In genomic region chr19:36081385-36081784, GRCh38 we compare ENCODE assay signal across 30 cellular contexts. TPM values are rescaled to one million over a fixed set of nuclear protein-coding genes. Genes with fewer than 3 reads are reported as not detected.
A peak's percentile ranks its signal among the peaks of the same experiment; 100 is the strongest.
DNase-seq lines count a peak whose midpoint lies in the region; ATAC-seq, FAIRE-seq and TF ChIP-seq lines count a peak whose summit lies in the region.
"Had no signal": no experiment of that assay in that cellular context is flagged by ENCODE, and none has a peak within 500 bp of the region (broad histone marks: within the 10 kb centered on the region; RNA-seq: fewer than 3 reads in every experiment).

No MANE protein-coding gene starts in this region.

- no peaks in the 10 kb centered on the region for H3K36me3 ChIP-seq in kidney (ENCODE audit: control insufficient read depth in 1 of 2, insufficient read depth in 2 of 2, low read length in 2 of 2)
- H3K36me3 ChIP-seq: adrenal gland, breast epithelium, pancreas, Peyer's patch, sigmoid colon, tibial nerve had no signal

- no peaks in the 10 kb centered on the region for H3K4me1 ChIP-seq in kidney (ENCODE audit: control insufficient read depth in 1 of 2, insufficient read depth in 1 of 2, low read depth in 1 of 2, low read length in 2 of 2)
- H3K4me1 ChIP-seq: adrenal gland, breast epithelium, pancreas, Peyer's patch, sigmoid colon, SJCRH30 had no signal

- DNase-seq in SK-MEL-5 (ENCODE audit: low read depth, low spot score) = peak; percentile 43
- peak; percentile 5 for DNase-seq in kidney
- no peak for DNase-seq in sciatic nerve (ENCODE audit: low spot score)
- DNase-seq in SK-N-DZ (ENCODE audit: low spot score) = no peak
- DNase-seq in D721Med (ENCODE audit: insufficient read length, low spot score) = no peak
- DNase-seq: activated naive CD4-positive, alpha-beta T cell; activated T-cell treated with anti-CD3 and anti-CD28 coated beads, Interleukin-2, amount 50 U/mL, for 4 hours; adrenal gland; CD4-positive, CD25-positive, alpha-beta regulatory T cell; DMS153; Karpas-422; NCI-H187; NCI-H526; pancreas; Peyer's patch; sigmoid colon; SJCRH30; stimulated activated naive CD4-positive, alpha-beta T cell treated with Interleukin-2 at 50 U/mL for 16 hours had no signal

- intact Hi-C loops in kidney (cut with DNase I) = no loop called here
- intact Hi-C loops in sciatic nerve (cut with DNase I) = loop anchor here (5.0 kb wide), 1 partner anchor 1006 kb away; no protein-coding TSS in a partner anchor

- no peak for TF ChIP-seq CTCF in kidney (IDR thresholded peaks at IDR 0.05; ENCODE audit: borderline replicate concordance, extremely low read depth, insufficient read depth)
- TF ChIP-seq CTCF in D721Med (IDR thresholded peaks at IDR 0.05; ENCODE audit: insufficient read depth, missing control alignments) = no peak

- H3K9ac ChIP-seq in kidney (ENCODE audit: low read length in 2 of 2) = no peak overlapping the region
- H3K9ac ChIP-seq: GM23248 had no signal

- in situ Hi-C loops in SK-MEL-5 (cut with HindIII; ENCODE audit: low pct_unique_long_range_greater_than_20kb, low sequenced_read_pairs) = no loop called here

- H3K4me3 ChIP-seq in kidney (ENCODE audit: low read length in 2 of 2) = no peak overlapping the region
- H3K4me3 ChIP-seq: adrenal gland, breast epithelium, GM23248, pancreas, Peyer's patch, sigmoid colon, SJCRH30, tibial nerve had no signal

- ATAC-seq in sciatic nerve = peak; percentile 79
- ATAC-seq in GM21360 (IDR thresholded peaks at IDR 0.05; ENCODE audit: unreplicated experiment) = no peak
- ATAC-seq in GM21529 (IDR thresholded peaks at IDR 0.05; ENCODE audit: unreplicated experiment) = no peak
- ATAC-seq: activated T-cell treated with anti-CD3 and anti-CD28 coated beads, Interleukin-2, amount 50 U/mL, for 4 hours; natural killer cell treated with Interleukin-12 subunit alpha and Interleukin-12 subunit beta and Interleukin-15 and Interleukin-18, amount 100 ng/mL, for 72 hours; pancreas had no signal

- H3K27ac ChIP-seq in cingulate gyrus (ENCODE audit: low read depth, low read length) = peak overlapping the region; percentile 87
- H3K27ac ChIP-seq in kidney (ENCODE audit: low read depth in 2 of 2, low read length in 2 of 2) = no peak overlapping the region
- H3K27ac ChIP-seq: adrenal gland, breast epithelium, GM23248, pancreas, Peyer's patch, sigmoid colon, SJCRH30, tibial nerve had no signal

- FAIRE-seq in kidney (lab: Jason Lieb, UNC) (no peak), D721Med (lab: Jason Lieb, UNC) (no peak)
- FAIRE-seq: endothelial cell of umbilical vein, pancreas had no signal

- H3K9me3 ChIP-seq in kidney (ENCODE audit: control insufficient read depth in 1 of 2, low read length in 2 of 2) = no peaks in the 10 kb centered on the region
- H3K9me3 ChIP-seq: adrenal gland, breast epithelium, pancreas, Peyer's patch, sigmoid colon, SJCRH30, tibial nerve had no signal

RNA-seq across cellular contexts. Expression of gene WDR62, which starts 26.7 kb away (rescaled TPM):
- total RNA-seq in SK-MEL-5 (2014; rRNA removed; shearing (Covaris generic)) = 2.7 and 4.1 TPM in 2 replicates
- polyA plus RNA-seq in SK-MEL-5 (2015; cell fraction: cytosol; rRNA removed) = 8.2 and 12.7 TPM in 2 replicates
- polyA plus RNA-seq in SK-MEL-5 (2015; cell fraction: nucleus; rRNA removed) = 23.2 and 35.9 TPM in 2 replicates
- total RNA-seq in kidney = 0.69 TPM
- 0.58 TPM for polyA plus RNA-seq in kidney (ENCODE audit: insufficient read depth, low read depth, low replicate concordance)
- 1.2 TPM for total RNA-seq in sciatic nerve
- polyA plus RNA-seq in SK-N-DZ (2014; cell fraction: cytosol; rRNA removed) = 15.4 and 17.7 TPM in 2 replicates
- polyA plus RNA-seq in SK-N-DZ (2014; cell fraction: nucleus; rRNA removed) = 39.7 and 56.5 TPM in 2 replicates

RNA-seq across cellular contexts. Expression of gene THAP8, which starts 27.3 kb away (rescaled TPM):
- 1.5 and 1.6 TPM in 2 replicates for total RNA-seq in SK-MEL-5 (2014; rRNA removed; shearing (Covaris generic))
- polyA plus RNA-seq in SK-MEL-5 (2015; cell fraction: cytosol; rRNA removed) = 7.4 and 8.2 TPM in 2 replicates
- 1.3 and 7.7 TPM in 2 replicates for polyA plus RNA-seq in SK-MEL-5 (2015; cell fraction: nucleus; rRNA removed)
- total RNA-seq in kidney (3.7 TPM), sciatic nerve (10.5 TPM)
- 10.3 TPM for polyA plus RNA-seq in kidney (ENCODE audit: insufficient read depth, low read depth, low replicate concordance)
- polyA plus RNA-seq in SK-N-DZ (2014; cell fraction: cytosol; rRNA removed) = 8.6 and 8.7 TPM in 2 replicates
- 1.1 and 2.1 TPM in 2 replicates for polyA plus RNA-seq in SK-N-DZ (2014; cell fraction: nucleus; rRNA removed)

RNA-seq across cellular contexts. Expression of gene OVOL3, which starts 29.6 kb away (rescaled TPM):
- total RNA-seq in SK-MEL-5 (2014; rRNA removed; shearing (Covaris generic)) = not detected in 2 replicates
- not detected in 2 replicates for polyA plus RNA-seq in SK-MEL-5 (2015; cell fraction: cytosol; rRNA removed)
- polyA plus RNA-seq in SK-MEL-5 (2015; cell fraction: nucleus; rRNA removed) = not detected in 2 replicates
- total RNA-seq in kidney (not detected), sciatic nerve (not detected)
- polyA plus RNA-seq in kidney (ENCODE audit: insufficient read depth, low read depth, low replicate concordance) = not detected
- polyA plus RNA-seq in SK-N-DZ (2014; cell fraction: cytosol; rRNA removed) = 0.30 TPM in 1 of 2 replicates, not detected in the other
- polyA plus RNA-seq in SK-N-DZ (2014; cell fraction: nucleus; rRNA removed) = 0.71 TPM in 1 of 2 replicates, not detected in the other
- total RNA-seq: activated CD8-positive, alpha-beta memory T cell treated with anti-CD3 and anti-CD28 coated beads for 36 hours; activated T-cell treated with anti-CD3 and anti-CD28 coated beads, Interleukin-2, amount 50 U/mL, for 4 hours; adrenal gland; breast epithelium; CD4-positive, CD25-positive, alpha-beta regulatory T cell; endothelial cell of umbilical vein; G401; GM23248; liver; mononuclear cell; natural killer cell treated with Interleukin-12 subunit alpha and Interleukin-12 subunit beta and Interleukin-15 and Interleukin-18, amount 100 ng/mL, for 72 hours; pancreas; Peyer's patch; sigmoid colon; tibial nerve had no signal
- polyA plus RNA-seq: adrenal gland; CD4-positive, CD25-positive, alpha-beta regulatory T cell; endothelial cell of umbilical vein; GM23248; liver; pancreas; sigmoid colon had no signal

RNA-seq across cellular contexts. Expression of gene POLR2I, which starts 33.3 kb away (rescaled TPM):
- total RNA-seq in SK-MEL-5 (2014; rRNA removed; shearing (Covaris generic)) = 62.8 and 70.4 TPM in 2 replicates
- polyA plus RNA-seq in SK-MEL-5 (2015; cell fraction: cytosol; rRNA removed) = 42.7 and 70.0 TPM in 2 replicates
- polyA plus RNA-seq in SK-MEL-5 (2015; cell fraction: nucleus; rRNA removed) = 19.0 and 19.8 TPM in 2 replicates
- 59.9 TPM for total RNA-seq in kidney
- polyA plus RNA-seq in kidney (ENCODE audit: insufficient read depth, low read depth, low replicate concordance) = 119 TPM
- total RNA-seq in sciatic nerve = 60.5 TPM
- polyA plus RNA-seq in SK-N-DZ (2014; cell fraction: cytosol; rRNA removed) = 99.7 and 132 TPM in 2 replicates
- 56.2 and 91.9 TPM in 2 replicates for polyA plus RNA-seq in SK-N-DZ (2014; cell fraction: nucleus; rRNA removed)

RNA-seq across cellular contexts. Expression of gene TBCB, which starts 33.9 kb away (rescaled TPM):
- total RNA-seq in SK-MEL-5 (2014; rRNA removed; shearing (Covaris generic)) = 181 and 190 TPM in 2 replicates
- 151 and 189 TPM in 2 replicates for polyA plus RNA-seq in SK-MEL-5 (2015; cell fraction: cytosol; rRNA removed)
- 81.4 and 91.6 TPM in 2 replicates for polyA plus RNA-seq in SK-MEL-5 (2015; cell fraction: nucleus; rRNA removed)
- total RNA-seq in kidney = 144 TPM
- 242 TPM for polyA plus RNA-seq in kidney (ENCODE audit: insufficient read depth, low read depth, low replicate concordance)
- total RNA-seq in sciatic nerve = 173 TPM
- 281 and 357 TPM in 2 replicates for polyA plus RNA-seq in SK-N-DZ (2014; cell fraction: cytosol; rRNA removed)
- 171 and 185 TPM in 2 replicates for polyA plus RNA-seq in SK-N-DZ (2014; cell fraction: nucleus; rRNA removed)

Comparison
In these comparisons a context has a peak if more than half of its experiments do, and no peak if none do; other contexts are left out.
1. DNase-seq: peak in SK-MEL-5 (single experiment) and kidney (single experiment); none in sciatic nerve (single experiment), SK-N-DZ (single experiment) and D721Med (single experiment).